Comparison of ENCODE assay signal across 22 cellular contexts in the genomic region with DNA sequence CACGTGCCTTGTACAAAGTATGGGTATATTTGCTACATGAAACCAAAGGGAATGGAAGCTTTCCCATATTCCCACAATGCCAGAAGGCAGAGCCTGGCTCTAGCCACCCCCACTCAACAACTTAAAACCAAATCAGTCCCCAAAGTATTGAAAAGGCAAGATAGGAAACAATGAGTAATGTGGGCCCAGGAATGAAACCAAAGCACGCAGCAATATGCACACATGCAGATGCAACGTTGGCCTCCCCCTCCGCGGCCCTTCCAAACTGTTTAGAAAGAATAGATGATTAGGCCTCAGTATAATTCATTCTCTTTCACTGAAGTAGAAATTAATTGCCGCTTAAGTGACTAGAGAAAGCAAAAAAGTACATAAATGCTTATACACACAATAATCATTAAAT. TPM values are rescaled to one million over a fixed set of nuclear protein-coding genes. Genes with fewer than 3 reads are reported as not detected.
A peak's percentile ranks its signal among the peaks of the same experiment; 100 is the strongest.
DNase-seq lines count a peak whose midpoint lies in the region; ATAC-seq and TF ChIP-seq lines count a peak whose summit lies in the region.
"Had no signal": no experiment of that assay in that cellular context is flagged by ENCODE, and none has a peak within 500 bp of the region (broad histone marks: within the 10 kb centered on the region; RNA-seq: fewer than 3 reads in every experiment).

No MANE protein-coding gene starts in this region.

- no peak overlapping the region for H2BK15ac ChIP-seq in H9 (ENCODE audit: low read depth, low read length)

- H3K9ac ChIP-seq in H9 (ENCODE audit: extremely low read depth, insufficient read length, low read length) = no peak overlapping the region
- H3K9ac ChIP-seq: BLaER1 treated with 17β-estradiol and CSF1 and Interleukin-3, amounts not matched to agents 10 nM and 100 nM had no signal

- no peak overlapping the region for H2BK20ac ChIP-seq in H9 (ENCODE audit: low read depth, low read length, poor library complexity, severe bottlenecking)

- H2BK12ac ChIP-seq in H9 (ENCODE audit: insufficient read length, low read depth, low read length) = no peak overlapping the region

- no CpG with 5 or more reads among the region's 6 CpGs for WGBS in H9 (ENCODE audit: extremely low coverage, insufficient read length, low lambda C conversion rate)

- H3K23me2 ChIP-seq in H9 (ENCODE audit: insufficient read length, low read depth, low read length, poor library complexity, severe bottlenecking) = peaks cover 3% of the 10 kb centered on the region

- no peaks in the 10 kb centered on the region for H3K27me3 ChIP-seq in HAP-1 (ENCODE audit: low read depth)
- H3K27me3 ChIP-seq in dorsolateral prefrontal cortex = no peaks in the 10 kb centered on the region
- no peaks in the 10 kb centered on the region for H3K27me3 ChIP-seq in WERI-Rb-1 (ENCODE audit: insufficient read depth, low read depth, severe bottlenecking)
- no peaks in the 10 kb centered on the region for H3K27me3 ChIP-seq in H9 (ENCODE audit: insufficient read depth, low read length)
- H3K27me3 ChIP-seq: BLaER1 treated with 17β-estradiol and CSF1 and Interleukin-3, amounts not matched to agents 10 nM and 100 nM had no signal

- no peak overlapping the region for H4K91ac ChIP-seq in H9 (ENCODE audit: insufficient read length, low read depth, low read length)

- H3K4ac ChIP-seq in H9 (ENCODE audit: low read depth, low read length) = no peak overlapping the region

- H3K79me2 ChIP-seq in H9 (ENCODE audit: insufficient read depth, low read length) = no peaks in the 10 kb centered on the region

- in situ Hi-C loops in HAP-1 (cut with MboI; ENCODE audit: low sequenced_read_pairs) = no loop called here

- peaks cover 4 to 6% of the 10 kb centered on the region in 2 experiments; a peak in 3 of 4 replicates for H3K4me1 Mint-ChIP-seq in H9
- H3K4me1 Mint-ChIP-seq in natural killer cell = no peaks in the 10 kb centered on the region
- H3K4me1 Mint-ChIP-seq: B cell; CD4-positive, CD25-positive, alpha-beta regulatory T cell; CD8-positive, alpha-beta memory T cell had no signal

- H3K23ac ChIP-seq in H9 (ENCODE audit: insufficient read length, low read depth, low read length) = no peak overlapping the region

- H3K9me3 Mint-ChIP-seq in H9 (no peaks in the 10 kb centered on the region), natural killer cell (peaks cover 2 to 8% of the 10 kb centered on the region in 2 donors)

- H4K5ac ChIP-seq in H9 (ENCODE audit: insufficient read length, low read depth, low read length) = no peak overlapping the region

- no peak overlapping the region for H2AK5ac ChIP-seq in H9 (ENCODE audit: insufficient read length, low read length)

- H3K4me1 ChIP-seq in HAP-1 = peaks cover 3% of the 10 kb centered on the region; the same call in 1 of the 2 replicates
- no peaks in the 10 kb centered on the region for H3K4me1 ChIP-seq in H9 (ENCODE audit: insufficient read depth, low read length)

- intact Hi-C loops in dorsolateral prefrontal cortex (cut with DNase I) (no loop called here), natural killer cell (cut with micrococcal nuclease) (no loop called here)

- ATAC-seq in natural killer cell = no peak
- ATAC-seq: GM12878 had no signal

- H3K18ac ChIP-seq in H9 (ENCODE audit: insufficient read length, low read depth, low read length) = no peak overlapping the region

- H3K36me3 ChIP-seq in HAP-1 (replicated peaks) = no peaks in the 10 kb centered on the region
- H3K36me3 ChIP-seq in WERI-Rb-1 = no peaks in the 10 kb centered on the region
- H3K36me3 ChIP-seq: BLaER1 treated with 17β-estradiol and CSF1 and Interleukin-3, amounts not matched to agents 10 nM and 100 nM had no signal

- H3K9me3 ChIP-seq in HAP-1 (no peaks in the 10 kb centered on the region), WERI-Rb-1 (ENCODE audit: severe bottlenecking) (no peaks in the 10 kb centered on the region), H9 (ENCODE audit: control insufficient read depth, low read depth, low read length) (no peaks in the 10 kb centered on the region)
- H3K9me3 ChIP-seq: BLaER1 treated with 17β-estradiol and CSF1 and Interleukin-3, amounts not matched to agents 10 nM and 100 nM had no signal

- H2AFZ ChIP-seq in H9 (ENCODE audit: low read length) = no peak overlapping the region

- H3K36me3 Mint-ChIP-seq in H9 (ENCODE audit: insufficient read depth in 1 of 3, low read depth in 3 of 3) (no peaks in the 10 kb centered on the region), natural killer cell (no peaks in the 10 kb centered on the region)
- H3K36me3 Mint-ChIP-seq: CD4-positive, CD25-positive, alpha-beta regulatory T cell; CD8-positive, alpha-beta memory T cell had no signal

- H3K27ac ChIP-seq in dorsolateral prefrontal cortex (peak overlapping the region in 33 of 59 donors; percentile 2 to 72 (median 49)), WERI-Rb-1 (no peak overlapping the region), H9 (ENCODE audit: insufficient read length, low read depth, low read length) (no peak overlapping the region)
- H3K27ac ChIP-seq: HL-60 had no signal

- no peaks in the 10 kb centered on the region for H4K20me1 ChIP-seq in H9 (ENCODE audit: control insufficient read depth, insufficient read depth, insufficient read length)
- H4K20me1 ChIP-seq: BLaER1 treated with 17β-estradiol and CSF1 and Interleukin-3, amounts not matched to agents 10 nM and 100 nM had no signal

- no peak overlapping the region for H3K4me2 ChIP-seq in H9 (ENCODE audit: insufficient read depth, insufficient read length, low read length)

- no peaks in the 10 kb centered on the region for H3K79me1 ChIP-seq in H9 (ENCODE audit: insufficient read depth, low read depth, low read length, poor library complexity, severe bottlenecking)

- TF ChIP-seq CTCF in dorsolateral prefrontal cortex (IDR thresholded peaks at IDR 0.05 in 54 of 56, conservative IDR thresholded peaks at IDR 0.05 in 2 of 56; ENCODE audit: low read depth in 1 of 56, partially characterized antibody in 56 of 56) (no peak), WERI-Rb-1 (IDR thresholded peaks at IDR 0.05; ENCODE audit: low read depth, low read length) (no peak), H9 (conservative IDR thresholded peaks at IDR 0.05) (no peak), natural killer cell (IDR thresholded peaks at IDR 0.05) (no peak)

- H3K4me3 Mint-ChIP-seq in H9 (no peak overlapping the region), natural killer cell (no peak overlapping the region)
- H3K4me3 Mint-ChIP-seq: B cell; CD4-positive, CD25-positive, alpha-beta regulatory T cell had no signal

- no peak overlapping the region for H3T11ph ChIP-seq in H9 (ENCODE audit: low read length)

- H2BK5ac ChIP-seq in H9 (ENCODE audit: insufficient read length, low read length) = no peak overlapping the region

- no peak overlapping the region for H3K56ac ChIP-seq in H9 (ENCODE audit: insufficient read length, low read depth, low read length)

- no peak overlapping the region for H3K4me3 ChIP-seq in HAP-1
- H3K4me3 ChIP-seq in dorsolateral prefrontal cortex = no peak overlapping the region
- H3K4me3 ChIP-seq in WERI-Rb-1 (ENCODE audit: low read depth, low read length) = no peak overlapping the region
- H3K4me3 ChIP-seq: BLaER1 treated with 17β-estradiol and CSF1 and Interleukin-3, amounts not matched to agents 10 nM and 100 nM; GM12878 had no signal

- DNase-seq in HAP-1 (ENCODE audit: low spot score in 2 of 2) = peak; percentile 14 to 46
- peak in 2 of 10 donors; percentile 12 to 32 for DNase-seq in dorsolateral prefrontal cortex
- peak; percentile 15 for DNase-seq in fibroblast of peridontal ligament (ENCODE audit: extremely low read depth)
- DNase-seq in stromal cell of bone marrow (ENCODE audit: low read depth) = peak; percentile 17
- DNase-seq in WERI-Rb-1 = no peak
- no peak for DNase-seq in H9
- no peak for DNase-seq in natural killer cell
- DNase-seq: 8988T; CD4-positive, CD25-positive, alpha-beta regulatory T cell; CD8-positive, alpha-beta memory T cell; COR-L47; DMS 273 treated with DMSO at 0.1 percent for 48 hours; DMS53; DND-41; EL; GOT3; H7 had no signal

- H2BK120ac ChIP-seq in H9 (ENCODE audit: low read depth, low read length, poor library complexity, severe bottlenecking) = no peak overlapping the region

- H4K8ac ChIP-seq in H9 (replicated peaks; ENCODE audit: insufficient read length, low read depth, low read length) = no peak overlapping the region

- no peak overlapping the region for H3K14ac ChIP-seq in H9 (ENCODE audit: insufficient read depth, low read length)

- H3K27me3 Mint-ChIP-seq in H9 (ENCODE audit: low read depth) (no peaks in the 10 kb centered on the region), natural killer cell (ENCODE audit: low read depth in 2 of 2) (no peaks in the 10 kb centered on the region)
- H3K27me3 Mint-ChIP-seq: CD4-positive, CD25-positive, alpha-beta regulatory T cell; CD8-positive, alpha-beta memory T cell had no signal

- H3K27ac Mint-ChIP-seq in H9 (no peak overlapping the region), natural killer cell (no peak overlapping the region)
- H3K27ac Mint-ChIP-seq: B cell; CD4-positive, CD25-positive, alpha-beta regulatory T cell; CD8-positive, alpha-beta memory T cell had no signal

RNA-seq across cellular contexts. Expression of gene THRB, which starts 59.1 kb away (rescaled TPM):
- total RNA-seq in dorsolateral prefrontal cortex = 100 to 1,000 TPM in 100 of 120 experiments, 10 to 100 TPM in 20; 48.0 to 214 (median 125) TPM
- total RNA-seq in H9 (2021) = 6.8 and 8.6 TPM in 2 replicates
- total RNA-seq in natural killer cell = under 1 TPM in 1 of 3 donors, not detected in 2; 0.05 TPM
- total RNA-seq: CD8-positive, alpha-beta memory T cell; G401 had no signal

Comparison
In these comparisons a context has a peak if more than half of its experiments do, and no peak if none do; other contexts are left out.
1. DNase-seq: peak in HAP-1 (2 of 2), fibroblast of peridontal ligament (single experiment) and stromal cell of bone marrow (single experiment); none in WERI-Rb-1 (single experiment), H9 (single experiment) and natural killer cell (single experiment).
2. H3K27ac ChIP-seq: peak in dorsolateral prefrontal cortex (33 of 59); none in WERI-Rb-1 (single experiment) and H9 (single experiment).